ENCODE assay signal across 1 cellular context in genomic region chr15:45634442-45635190, GRCh38.
TF ChIP-seq lines count a peak whose summit lies in the region.

SQOR (plus strand) TSS chr15:45635029; CDS start chr15:45658924, 23,895 bp downstream.

TF ChIP-seq in HCT116, 20 proteins besides CTCF, POLR2A, EP300 and RAD21 (continued from another document):
- no peak; the same call in 1 of the 2 replicates for TF ChIP-seq FOSL1 (IDR thresholded peaks at IDR 0.05; ENCODE audit: low read depth)
- TF ChIP-seq ELF1 (IDR thresholded peaks at IDR 0.05; ENCODE audit: borderline replicate concordance, low read depth) = peak; percentile 49
- TF ChIP-seq SRF (IDR thresholded peaks at IDR 0.05; ENCODE audit: low read depth) = no peak
- TF ChIP-seq ZFX (IDR thresholded peaks at IDR 0.05) = 0 out of 2 replicates have a peak, but pooled peaks have one; percentile 35
- no peak for TF ChIP-seq YY1 (IDR thresholded peaks at IDR 0.05; ENCODE audit: extremely low read depth, insufficient replicate concordance, low read depth, low read length)
- no peak for TF ChIP-seq EZH2phosphoT487 (IDR thresholded peaks at IDR 0.05; ENCODE audit: borderline replicate concordance)
- TF ChIP-seq, protein P1, sequence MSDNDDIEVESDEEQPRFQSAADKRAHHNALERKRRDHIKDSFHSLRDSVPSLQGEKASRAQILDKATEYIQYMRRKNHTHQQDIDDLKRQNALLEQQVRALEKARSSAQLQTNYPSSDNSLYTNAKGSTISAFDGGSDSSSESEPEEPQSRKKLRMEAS (IDR thresholded peaks at IDR 0.05) = peak; percentile 44; the same call in 1 of the 2 replicates
- no peak for TF ChIP-seq ATF3 (IDR thresholded peaks at IDR 0.05)
- peak; percentile 82 for TF ChIP-seq EGR1 (IDR thresholded peaks at IDR 0.05; ENCODE audit: low read depth)
